Comparison of ENCODE assay signal across 11 cellular contexts in the genomic region with DNA sequence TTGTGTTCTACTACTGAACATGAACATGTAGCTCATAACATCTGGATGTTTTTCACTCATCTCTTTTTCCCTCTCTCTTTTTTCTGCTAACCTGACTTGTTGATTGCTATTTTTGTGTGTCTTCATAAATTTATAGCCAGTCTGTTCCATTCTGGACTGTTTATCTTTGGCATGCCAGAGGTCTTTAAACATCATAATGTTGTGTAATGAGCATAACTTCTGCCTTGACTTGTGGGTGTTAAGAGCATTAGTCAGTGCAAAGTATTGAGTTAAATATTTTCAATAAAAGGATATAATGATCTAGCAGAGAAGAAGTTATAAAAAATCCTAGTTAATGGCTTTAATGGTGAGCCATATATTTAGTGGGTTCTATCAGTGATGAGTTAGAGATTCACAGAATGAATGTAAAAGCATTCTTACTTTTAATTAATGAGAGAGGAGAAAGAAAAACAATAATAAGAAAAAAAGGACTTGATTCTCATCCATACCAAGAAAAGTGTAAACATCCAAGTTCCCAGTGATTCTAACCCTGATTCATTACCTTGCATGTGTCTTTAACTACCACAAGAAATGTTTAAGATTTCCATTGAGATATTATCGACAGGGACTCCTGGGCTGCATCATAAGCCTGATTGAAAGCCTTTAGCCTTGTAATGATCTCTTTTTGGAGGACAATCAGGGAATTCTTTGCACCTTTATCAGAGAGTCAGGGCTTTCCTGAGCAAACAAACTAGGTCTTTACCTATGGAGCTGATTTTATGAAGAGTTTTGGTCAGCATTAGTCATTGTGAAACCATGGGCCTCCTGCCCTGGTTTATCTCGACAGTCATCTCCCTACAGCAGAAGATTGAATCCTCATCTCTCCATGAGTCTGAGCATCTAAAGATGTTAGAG. TPM values are rescaled to one million over a fixed set of nuclear protein-coding genes. Genes with fewer than 3 reads are reported as not detected.
DNase-seq lines count a peak whose midpoint lies in the region; ATAC-seq lines count a peak whose summit lies in the region.
"Had no signal": no experiment of that assay in that cellular context is flagged by ENCODE, and none has a peak within 500 bp of the region (broad histone marks: within the 10 kb centered on the region; RNA-seq: fewer than 3 reads in every experiment).

No MANE protein-coding gene starts in this region.

- intact Hi-C loops in sciatic nerve (cut with DNase I) (no loop called here), posterior vena cava (cut with DNase I) (no loop called here)

- DNase-seq in cerebellar cortex (ENCODE audit: low spot score): peak; percentile 94
- DNase-seq in sciatic nerve (ENCODE audit: low spot score): no peak
- DNase-seq in T-helper 1 cell: no peak
- DNase-seq in posterior vena cava (ENCODE audit: low spot score): no peak
- no peak for DNase-seq in activated naive CD4-positive, alpha-beta T cell treated with anti-CD3 and anti-CD28 coated beads, Interleukin-2, amount 50 U/mL, for 16 hours
- DNase-seq in NCI-H446 treated with DMSO at 0.1 percent for 48 hours (lab: John Stamatoyannopoulos, UW): no peak
- DNase-seq: effector memory CD8-positive, alpha-beta T cell; NCI-H187 treated with DMSO at 0.1 percent for 48 hours; thyroid gland had no signal

- peak; percentile 63 for ATAC-seq in GM18517 (IDR thresholded peaks at IDR 0.05; ENCODE audit: unreplicated experiment)
- peak; percentile 60 for ATAC-seq in HG03196 (IDR thresholded peaks at IDR 0.05; ENCODE audit: unreplicated experiment)
- peak; percentile 63 for ATAC-seq in sciatic nerve
- ATAC-seq: effector memory CD8-positive, alpha-beta T cell had no signal

RNA-seq across cellular contexts. Expression of gene MITF, which starts 22.9 kb away (rescaled TPM):
- 26.5 TPM for total RNA-seq in sciatic nerve
- total RNA-seq in posterior vena cava: 10 to 100 TPM; 25.9 to 61.4 TPM
